Comparison of ENCODE assay signal across 8 cellular contexts in the genomic region with DNA sequence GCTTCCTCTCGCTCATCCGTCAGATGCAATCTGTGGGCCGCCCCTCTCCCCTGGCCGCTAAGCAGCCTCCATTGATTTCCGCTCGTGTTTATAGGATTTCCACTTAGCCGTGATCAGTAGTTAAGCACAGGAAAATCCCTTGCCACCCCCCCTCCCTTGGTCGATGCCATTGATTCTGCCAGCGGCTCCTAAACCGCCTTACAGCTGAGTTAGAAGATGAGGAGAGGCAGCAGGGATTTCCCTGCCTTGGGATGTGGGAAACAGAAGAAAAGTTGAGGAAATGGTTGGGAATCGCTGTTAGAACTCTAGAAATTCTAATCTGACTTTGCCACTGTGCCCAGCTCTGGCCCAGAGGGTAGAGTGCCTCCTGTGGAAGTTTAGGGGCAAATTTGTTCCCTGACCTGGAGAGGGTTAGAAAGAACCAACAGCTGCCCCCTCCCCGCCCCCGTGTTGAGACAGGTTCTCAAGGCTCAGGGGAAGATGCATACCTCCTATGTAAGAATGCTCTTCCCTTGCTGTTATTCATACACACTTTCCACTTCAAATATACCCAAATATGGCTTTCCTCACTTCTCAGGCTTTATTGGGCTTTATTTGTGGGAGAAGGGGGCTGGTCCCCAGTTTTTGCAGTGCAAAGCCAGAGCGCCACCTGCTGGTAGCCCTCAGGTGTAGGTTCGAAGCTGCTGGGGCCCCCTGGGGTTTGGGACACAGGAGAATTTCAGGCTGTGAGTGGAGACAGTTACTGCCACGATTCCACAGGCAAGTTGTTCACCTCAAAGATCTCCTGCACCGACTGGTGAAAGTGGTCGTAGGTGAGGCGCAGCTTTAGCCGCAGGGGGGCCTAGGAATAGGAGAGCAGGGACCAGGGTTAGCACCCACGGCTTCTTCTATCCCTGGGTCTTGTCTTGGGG. TPM values are rescaled to one million over a fixed set of nuclear protein-coding genes. Genes with fewer than 3 reads are reported as not detected.
DNase-seq lines count a peak whose midpoint lies in the region; ATAC-seq and TF ChIP-seq lines count a peak whose summit lies in the region.

No MANE protein-coding gene starts in this region.

- no peak for ATAC-seq in stimulated activated effector memory CD8-positive, alpha-beta T cell treated with anti-CD3 and anti-CD28 coated beads, Interleukin-12 subunit alpha, Interleukin-12 subunit beta, amount 100 ng/mL, for 72 hours
- ATAC-seq in HG02970 (IDR thresholded peaks at IDR 0.05; ENCODE audit: low FRiP score, unreplicated experiment): no peak
- no peak for ATAC-seq in HG03521 (IDR thresholded peaks at IDR 0.05; ENCODE audit: unreplicated experiment)

- no peak overlapping the region for H3K4me3 ChIP-seq in WERI-Rb-1 (ENCODE audit: low read depth, low read length)

- peaks cover 46% of the 10 kb centered on the region for H3K36me3 ChIP-seq in WERI-Rb-1

- TF ChIP-seq CTCF in WERI-Rb-1 (IDR thresholded peaks at IDR 0.05; ENCODE audit: low read depth, low read length): peak; percentile 87

- peaks cover 53% of the 10 kb centered on the region for H3K36me3 Mint-ChIP-seq in stimulated activated effector memory CD8-positive, alpha-beta T cell treated with anti-CD3 and anti-CD28 coated beads, Interleukin-12 subunit alpha, Interleukin-12 subunit beta, amount 100 ng/mL, for 72 hours

- H3K4me3 Mint-ChIP-seq in stimulated activated effector memory CD8-positive, alpha-beta T cell treated with anti-CD3 and anti-CD28 coated beads, Interleukin-12 subunit alpha, Interleukin-12 subunit beta, amount 100 ng/mL, for 72 hours: no peak overlapping the region

- no peaks in the 10 kb centered on the region for H3K9me3 ChIP-seq in WERI-Rb-1 (ENCODE audit: severe bottlenecking)

- DNase-seq in EH (ENCODE audit: low read depth) (peak; percentile 63), M059J (ENCODE audit: low read depth) (peak; percentile 40), WERI-Rb-1 (peak; percentile 85), caudate nucleus (lab: John Stamatoyannopoulos, UW) (peak in 36 of 61 donors; percentile 14 to 60 (median 33)), lung microvascular endothelial cell (ENCODE audit: low read depth in 2 of 2) (peak; percentile 63 to 70)
- DNase-seq in stimulated activated effector memory CD8-positive, alpha-beta T cell treated with anti-CD3 and anti-CD28 coated beads, Interleukin-12 subunit alpha, Interleukin-12 subunit beta, amount 100 ng/mL, for 72 hours (ENCODE audit: low spot score in 2 of 2): peak; percentile 71 to 77

- peak overlapping the region; percentile 81 for H3K27ac Mint-ChIP-seq in stimulated activated effector memory CD8-positive, alpha-beta T cell treated with anti-CD3 and anti-CD28 coated beads, Interleukin-12 subunit alpha, Interleukin-12 subunit beta, amount 100 ng/mL, for 72 hours

- H3K9me3 Mint-ChIP-seq in stimulated activated effector memory CD8-positive, alpha-beta T cell treated with anti-CD3 and anti-CD28 coated beads, Interleukin-12 subunit alpha, Interleukin-12 subunit beta, amount 100 ng/mL, for 72 hours: no peaks in the 10 kb centered on the region

- H3K27ac ChIP-seq in WERI-Rb-1 (peak overlapping the region; percentile 49), caudate nucleus (ENCODE audit: low read depth, low read length) (no peak overlapping the region)

- no peaks in the 10 kb centered on the region for H3K27me3 ChIP-seq in WERI-Rb-1 (ENCODE audit: insufficient read depth, low read depth, severe bottlenecking)

- H3K4me1 Mint-ChIP-seq in stimulated activated effector memory CD8-positive, alpha-beta T cell treated with anti-CD3 and anti-CD28 coated beads, Interleukin-12 subunit alpha, Interleukin-12 subunit beta, amount 100 ng/mL, for 72 hours: peaks cover 77% of the 10 kb centered on the region

RNA-seq across cellular contexts. Expression of a gene that starts 3.2 kb away (rescaled TPM):
- total RNA-seq in M059J (2014; rRNA removed; shearing (Covaris generic)): 7.1 and 18.1 TPM in 2 replicates
- total RNA-seq in lung microvascular endothelial cell: 5.7 and 9.1 TPM in 2 replicates

RNA-seq across cellular contexts. Expression of a gene that starts 7.7 kb away (rescaled TPM):
- 0.05 TPM in 1 of 2 replicates, not detected in the other for total RNA-seq in M059J (2014; rRNA removed; shearing (Covaris generic))
- total RNA-seq in lung microvascular endothelial cell: under 0.01 and 0.22 TPM in 2 replicates

RNA-seq across cellular contexts. Expression of a gene that starts 8.3 kb away (rescaled TPM):
- total RNA-seq in M059J (2014; rRNA removed; shearing (Covaris generic)): 14.7 and 21.3 TPM in 2 replicates
- total RNA-seq in lung microvascular endothelial cell: 18.5 and 23.8 TPM in 2 replicates

RNA-seq across cellular contexts. Expression of a gene that starts 19.3 kb away (rescaled TPM):
- 0.10 TPM in 1 of 2 replicates, not detected in the other for total RNA-seq in M059J (2014; rRNA removed; shearing (Covaris generic))
- not detected in 2 replicates for total RNA-seq in lung microvascular endothelial cell

Comparison
In these comparisons a context has a peak if more than half of its experiments do, and no peak if none do; other contexts are left out.
1. DNase-seq: peak in every context shown above with its lines; median percentile 85 in WERI-Rb-1; 74 in stimulated activated effector memory CD8-positive, alpha-beta T cell treated with anti-CD3 and anti-CD28 coated beads, Interleukin-12 subunit alpha, Interleukin-12 subunit beta, amount 100 ng/mL, for 72 hours; 66 in lung microvascular endothelial cell; 63 in EH; 40 in M059J; 33 in caudate nucleus.